8 cellular contexts compared by ENCODE assay signal in the genomic region with DNA sequence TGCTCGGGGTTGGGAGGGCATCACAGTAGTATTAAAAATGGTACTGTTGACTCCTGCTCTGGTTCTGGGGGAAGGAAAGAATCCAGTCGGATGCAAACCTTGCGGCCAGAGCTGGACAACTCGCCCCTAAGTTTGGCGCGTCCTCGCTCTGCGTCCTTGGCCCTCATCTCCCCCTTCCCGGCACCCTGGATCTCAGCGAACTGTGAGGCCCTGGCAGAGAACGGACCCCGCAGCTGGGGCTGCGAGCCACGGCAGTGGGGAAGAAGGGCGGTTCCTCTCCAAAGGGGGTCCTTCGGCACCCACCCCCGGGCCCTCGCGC. TPM values are rescaled to one million over a fixed set of nuclear protein-coding genes. Genes with fewer than 3 reads are reported as not detected.
DNase-seq lines count a peak whose midpoint lies in the region; ATAC-seq and TF ChIP-seq lines count a peak whose summit lies in the region.

No MANE protein-coding gene starts in this region.

- H3K27ac ChIP-seq in SK-N-MC, result no peak overlapping the region

- H3K36me3 ChIP-seq in SK-N-MC (ENCODE audit: insufficient read depth, low read length), result peaks cover 5% of the 10 kb centered on the region

- intact Hi-C loops in sciatic nerve (cut with DNase I), result no loop called here

- peak overlapping the region; percentile 80 for H3K4me3 ChIP-seq in SK-N-MC
- H3K4me3 ChIP-seq in foreskin fibroblast (ENCODE audit: low read depth in 1 of 2, low read length in 2 of 2), result peak overlapping the region; percentile 45 to 56

- no peaks in the 10 kb centered on the region for H3K9me3 ChIP-seq in SK-N-MC (ENCODE audit: low read depth, low read length)

- no peak for TF ChIP-seq CTCF in foreskin fibroblast (IDR thresholded peaks at IDR 0.05; ENCODE audit: low read depth, low read length)

- DNase-seq in SK-N-MC (ENCODE audit: low read depth, low spot score) (no peak), foreskin fibroblast (peak in 1 of 2 donors; percentile 12), sciatic nerve (ENCODE audit: low spot score) (no peak), mesenteric fat pad (ENCODE audit: low spot score) (no peak), pons (ENCODE audit: low spot score) (no peak), amniotic stem cell (lab: John Stamatoyannopoulos, UW) (no peak)

- peak; percentile 4 for ATAC-seq in GM19395 (IDR thresholded peaks at IDR 0.05; ENCODE audit: unreplicated experiment)
- ATAC-seq in sciatic nerve, result peak; percentile 35
- ATAC-seq in GM19463 (IDR thresholded peaks at IDR 0.05; ENCODE audit: unreplicated experiment), result no peak

- peak overlapping the region; percentile 75 for H3K9ac ChIP-seq in SK-N-MC (ENCODE audit: insufficient read length)

RNA-seq across cellular contexts. Expression of gene ARHGEF6, which starts 14.0 kb away (rescaled TPM):
- total RNA-seq in sciatic nerve (30.4 TPM), mesenteric fat pad (84.1 TPM)
